Comparison of ENCODE assay signal across 12 cellular contexts in the genomic region with DNA sequence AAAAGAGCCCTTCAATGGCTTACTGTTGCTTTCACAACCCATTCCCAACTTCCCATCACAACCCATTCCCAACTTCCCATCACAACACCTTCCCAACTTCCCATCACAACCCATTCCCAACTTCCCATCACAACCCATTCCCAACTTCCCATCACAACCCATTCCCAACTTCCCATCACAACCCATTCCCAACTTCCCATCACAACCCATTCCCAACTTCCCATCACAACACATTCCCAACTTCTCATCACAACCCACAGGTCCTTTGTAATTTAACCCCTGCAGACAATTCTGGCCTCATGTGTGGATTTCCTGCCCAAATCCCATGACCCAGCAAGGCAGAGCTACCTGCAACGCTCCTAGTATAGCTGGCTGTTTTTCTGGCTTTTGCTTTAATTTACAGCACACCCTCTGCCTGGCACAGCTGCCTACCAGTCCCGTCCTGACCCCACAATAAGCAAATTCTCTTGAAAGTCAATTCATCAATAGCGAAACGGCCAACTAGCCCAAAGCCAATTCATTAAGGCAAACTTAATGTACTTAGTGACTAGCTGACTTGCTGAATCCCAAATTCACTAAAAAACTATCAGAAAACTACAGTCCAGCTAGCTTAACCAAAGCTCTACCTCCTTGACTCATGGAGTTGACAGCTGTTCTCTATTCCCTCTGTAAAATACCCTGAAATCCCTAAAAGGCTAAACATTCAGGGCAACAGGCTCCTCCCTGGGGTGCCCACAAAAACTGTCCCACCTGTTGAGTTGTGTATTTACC.
A peak's percentile ranks its signal among the peaks of the same experiment; 100 is the strongest.
DNase-seq lines count a peak whose midpoint lies in the region; ATAC-seq, FAIRE-seq and TF ChIP-seq lines count a peak whose summit lies in the region.
"Had no signal": no experiment of that assay in that cellular context is flagged by ENCODE, and none has a peak within 500 bp of the region (broad histone marks: within the 10 kb centered on the region; RNA-seq: fewer than 3 reads in every experiment).

No MANE protein-coding gene starts in this region.

- no peak for TF ChIP-seq POLR2A in Peyer's patch (IDR thresholded peaks at IDR 0.05)

- peaks cover 6% of the 10 kb centered on the region for H3K27me3 Mint-ChIP-seq in activated B cell treated with CpG ODN at 0.5 μM for 24 hours
- peaks cover 19 to 24% (median 20%) of the 10 kb centered on the region in 3 donors for H3K27me3 Mint-ChIP-seq in immature natural killer cell (ENCODE audit: low read depth in 3 of 3)

- H3K4me3 Mint-ChIP-seq in activated B cell treated with CpG ODN at 0.5 μM for 24 hours (no peak overlapping the region), immature natural killer cell (peak overlapping the region; percentile 22 to 53 (median 42))

- intact Hi-C loops in activated B cell treated with CpG ODN at 0.5 μM for 24 hours (cut with micrococcal nuclease): no loop called here

- no peak overlapping the region for H3K4me3 ChIP-seq in Peyer's patch
- H3K4me3 ChIP-seq: BLaER1 treated with 17β-estradiol and CSF1 and Interleukin-3, amounts not matched to agents 10 nM and 100 nM had no signal

- TF ChIP-seq CTCF in activated B cell treated with CpG ODN at 0.5 μM for 24 hours (IDR thresholded peaks at IDR 0.05): no peak
- no peak for TF ChIP-seq CTCF in Peyer's patch (IDR thresholded peaks at IDR 0.05)

- H3K4me1 ChIP-seq in Peyer's patch: no peaks in the 10 kb centered on the region
- H3K4me1 ChIP-seq: BLaER1 treated with 17β-estradiol and CSF1 and Interleukin-3, amounts not matched to agents 10 nM and 100 nM had no signal

- DNase-seq in stimulated activated CD4-positive, alpha-beta T cell treated with anti-CD3 and anti-CD28 coated beads, Interleukin-15, amount 100 ng/mL, for 24 hours: peak; percentile 50
- DNase-seq in stimulated activated CD4-positive, alpha-beta T cell treated with anti-CD3 and anti-CD28 coated beads, Interleukin-4, amount 100 ng/mL, for 4 hours: no peak
- DNase-seq in activated B cell treated with CpG ODN at 0.5 μM for 24 hours: no peak
- DNase-seq in immature natural killer cell: peak in 2 of 3 donors; percentile 5 to 22
- DNase-seq in urothelium cell line (ENCODE audit: low spot score): no peak
- DNase-seq in Peyer's patch: no peak
- no peak for DNase-seq in NCI-H128 (lab: John Stamatoyannopoulos, UW; ENCODE audit: unreplicated experiment)
- DNase-seq: dermis blood vessel endothelial cell, NCI-H524 treated with DMSO at 0.1 percent for 48 hours, SW 1271 had no signal

- no peak overlapping the region for H3K27ac ChIP-seq in Peyer's patch
- H3K27ac ChIP-seq: BLaER1 treated with 17β-estradiol and CSF1 and Interleukin-3, amounts not matched to agents 10 nM and 100 nM had no signal

- no peaks in the 10 kb centered on the region for H3K9me3 ChIP-seq in Peyer's patch

- peak; percentile 49 for ATAC-seq in activated B cell treated with CpG ODN at 0.5 μM for 24 hours (ENCODE audit: low read depth)
- no peak for ATAC-seq in GM21723 (IDR thresholded peaks at IDR 0.05; ENCODE audit: unreplicated experiment)

- H3K27me3 ChIP-seq in Peyer's patch: no peaks in the 10 kb centered on the region
- H3K27me3 ChIP-seq: BLaER1 treated with 17β-estradiol and CSF1 and Interleukin-3, amounts not matched to agents 10 nM and 100 nM had no signal

- H3K36me3 Mint-ChIP-seq in activated B cell treated with CpG ODN at 0.5 μM for 24 hours (ENCODE audit: low read depth): no peaks in the 10 kb centered on the region
- peaks cover 8 to 12% (median 10%) of the 10 kb centered on the region in 3 donors for H3K36me3 Mint-ChIP-seq in immature natural killer cell

- H3K4me1 Mint-ChIP-seq in activated B cell treated with CpG ODN at 0.5 μM for 24 hours: no peaks in the 10 kb centered on the region
- H3K4me1 Mint-ChIP-seq in immature natural killer cell: peaks cover 8 to 12% of the 10 kb centered on the region in 2 donors

- H3K9me3 Mint-ChIP-seq in activated B cell treated with CpG ODN at 0.5 μM for 24 hours (peaks cover 4% of the 10 kb centered on the region), immature natural killer cell (peaks cover 0 to 10% (median 5%) of the 10 kb centered on the region in 6 donors)

- H3K36me3 ChIP-seq in Peyer's patch: peaks cover 0 to 17% (median 0%) of the 10 kb centered on the region in 3 donors

- CTCF ChIA-PET in activated B cell treated with CpG ODN at 0.5 μM for 24 hours (lab: Charles Lee): no interaction called here

- POLR2A ChIA-PET in activated B cell treated with CpG ODN at 0.5 μM for 24 hours (lab: Charles Lee): no interaction called here

- peak; percentile 100 for FAIRE-seq in urothelium cell line (lab: Jason Lieb, UNC)

- H3K27ac Mint-ChIP-seq in activated B cell treated with CpG ODN at 0.5 μM for 24 hours: peak overlapping the region; percentile 54
- H3K27ac Mint-ChIP-seq in immature natural killer cell: peak overlapping the region; percentile 70 to 88 (median 80)

Comparison
In these comparisons a context has a peak if more than half of its experiments do, and no peak if none do; other contexts are left out.
1. DNase-seq: peak in stimulated activated CD4-positive, alpha-beta T cell treated with anti-CD3 and anti-CD28 coated beads, Interleukin-15, amount 100 ng/mL, for 24 hours (single experiment) and immature natural killer cell (2 of 3); none in stimulated activated CD4-positive, alpha-beta T cell treated with anti-CD3 and anti-CD28 coated beads, Interleukin-4, amount 100 ng/mL, for 4 hours (0 of 2), activated B cell treated with CpG ODN at 0.5 μM for 24 hours (single experiment), urothelium cell line (single experiment), Peyer's patch (0 of 3) and NCI-H128 (single experiment).